In genomic region chr11:46367244-46367915, GRCh38 we compare ENCODE assay signal across 8 cellular contexts. TPM values are rescaled to one million over a fixed set of nuclear protein-coding genes. Genes with fewer than 3 reads are reported as not detected.
DNase-seq lines count a peak whose midpoint lies in the region; ATAC-seq and TF ChIP-seq lines count a peak whose summit lies in the region.

No MANE protein-coding gene starts in this region.

- H3K4me3 Mint-ChIP-seq in CD4-positive, alpha-beta T cell = no peak overlapping the region
- peak overlapping the region; percentile 37 to 38 for H3K4me3 Mint-ChIP-seq in effector memory CD8-positive, alpha-beta T cell
- H3K4me3 Mint-ChIP-seq in natural killer cell = peak overlapping the region; percentile 6

- peak overlapping the region in 1 of 2 donors; percentile 13 for H3K4me3 ChIP-seq in testis

- H3K9me3 ChIP-seq in CD4-positive, alpha-beta T cell (ENCODE audit: control insufficient read depth, low read length) = no peaks in the 10 kb centered on the region
- H3K9me3 ChIP-seq in testis = no peaks in the 10 kb centered on the region

- H3K4me1 ChIP-seq in testis = peaks cover 11% of the 10 kb centered on the region

- H3K4me1 Mint-ChIP-seq in CD4-positive, alpha-beta T cell (ENCODE audit: low read depth) = peaks cover 55% of the 10 kb centered on the region
- peaks cover 40 to 41% of the 10 kb centered on the region in 2 donors for H3K4me1 Mint-ChIP-seq in effector memory CD8-positive, alpha-beta T cell (ENCODE audit: low read depth in 2 of 2)
- peaks cover 33 to 61% of the 10 kb centered on the region in 2 donors for H3K4me1 Mint-ChIP-seq in natural killer cell

- intact Hi-C loops in CD4-positive, alpha-beta T cell (cut with DNase I, micrococcal nuclease) = loop anchor here (1.0 to 5.0 kb wide), 8 partner anchors 15 to 170 kb away; partner anchors contain the start of gene DGKZ (in 1 of the 2)
- intact Hi-C loops in natural killer cell (cut with micrococcal nuclease) (loop anchor here (1.0 kb wide), 2 partner anchors 15 to 20 kb away; partner anchors contain the start of gene DGKZ), testis (cut with DNase I; ENCODE audit: low total_unique reads) (no loop called here)

- H3K27me3 ChIP-seq in CD4-positive, alpha-beta T cell (ENCODE audit: control insufficient read depth, insufficient read depth, low read length) = no peaks in the 10 kb centered on the region
- no peaks in the 10 kb centered on the region for H3K27me3 ChIP-seq in testis

- CTCF ChIA-PET in CD4-positive, alpha-beta T cell (lab: Charles Lee) = interaction anchor here (0.7 to 5.3 kb wide), 6 partner anchors 9 to 124 kb away, joined by 3 to 34 read pairs (median 4); partner anchors contain the start of gene DGKZ

- H3K27ac Mint-ChIP-seq in CD4-positive, alpha-beta T cell = peak overlapping the region; percentile 49
- peak overlapping the region in 1 of 2 donors; percentile 79 for H3K27ac Mint-ChIP-seq in effector memory CD8-positive, alpha-beta T cell
- peak overlapping the region; percentile 23 to 57 for H3K27ac Mint-ChIP-seq in natural killer cell

- ATAC-seq in CD4-positive, alpha-beta T cell (ENCODE audit: poor library complexity) = peak; percentile 88
- ATAC-seq in GM21381 (IDR thresholded peaks at IDR 0.05; ENCODE audit: unreplicated experiment) (peak; percentile 74), natural killer cell (peak; percentile 80 to 87 (median 83))
- peak; percentile 92 for ATAC-seq in effector memory CD8-positive, alpha-beta T cell (replicated peaks)

- no peak overlapping the region for H3K27ac ChIP-seq in CD4-positive, alpha-beta T cell (ENCODE audit: low read depth, low read length)
- H3K27ac ChIP-seq in testis = no peak overlapping the region

- WGBS in testis, 2 donors = 29% methylated on average over 26 of the region's 32 CpGs; no CpG with 5 or more reads in 1 of the 2 donors

- TF ChIP-seq POLR2A in testis (IDR thresholded peaks at IDR 0.05) = no peak

- peak; percentile 62 to 84 (median 72) for DNase-seq in CD4-positive, alpha-beta T cell
- DNase-seq in MV-4-11 (lab: John Stamatoyannopoulos, UW) (peak; percentile 36), natural killer cell (peak; percentile 76), testis (peak; percentile 77), SIG-M5 (lab: John Stamatoyannopoulos, UW) (no peak)
- peak; percentile 44 to 62 for DNase-seq in activated CD8-positive, alpha-beta memory T cell treated with anti-CD3 and anti-CD28 coated beads for 1 hour (ENCODE audit: extremely low read depth in 1 of 2, low read depth in 1 of 2)
- DNase-seq in effector memory CD8-positive, alpha-beta T cell = peak; percentile 75 to 82 (median 77)

- peak; percentile 97 for TF ChIP-seq CTCF in CD4-positive, alpha-beta T cell (IDR thresholded peaks at IDR 0.05)
- TF ChIP-seq CTCF in natural killer cell (IDR thresholded peaks at IDR 0.05) (peak; percentile 98), testis (IDR thresholded peaks at IDR 0.05) (peak; percentile 80 to 95 (median 83))

- no peaks in the 10 kb centered on the region for H3K36me3 ChIP-seq in testis (ENCODE audit: low read depth, missing control alignments)

- H3K9me3 Mint-ChIP-seq in CD4-positive, alpha-beta T cell = no peaks in the 10 kb centered on the region
- no peaks in the 10 kb centered on the region for H3K9me3 Mint-ChIP-seq in effector memory CD8-positive, alpha-beta T cell
- H3K9me3 Mint-ChIP-seq in natural killer cell = no peaks in the 10 kb centered on the region

- peaks cover 69% of the 10 kb centered on the region for H3K36me3 Mint-ChIP-seq in CD4-positive, alpha-beta T cell (ENCODE audit: low read depth)
- peaks cover 61% of the 10 kb centered on the region for H3K36me3 Mint-ChIP-seq in effector memory CD8-positive, alpha-beta T cell (ENCODE audit: insufficient read depth)
- no peaks in the 10 kb centered on the region for H3K36me3 Mint-ChIP-seq in natural killer cell

- H3K27me3 Mint-ChIP-seq in CD4-positive, alpha-beta T cell = no peaks in the 10 kb centered on the region
- H3K27me3 Mint-ChIP-seq in effector memory CD8-positive, alpha-beta T cell = no peaks in the 10 kb centered on the region
- H3K27me3 Mint-ChIP-seq in natural killer cell (ENCODE audit: low read depth in 2 of 2) = no peaks in the 10 kb centered on the region

- POLR2A ChIA-PET in CD4-positive, alpha-beta T cell (lab: Charles Lee) = interaction anchor here (0.8 to 4.4 kb wide), 3 partner anchors 13 to 19 kb away, joined by 5 to 25 read pairs (median 11); partner anchors contain the start of gene DGKZ

RNA-seq across cellular contexts. Expression of gene MDK, which starts 14.1 kb away (rescaled TPM):
- 1 to 10 TPM; 5.5 to 6.5 TPM for total RNA-seq in CD4-positive, alpha-beta T cell
- 10 to 100 TPM in 1 of 3 donors, 1 to 10 TPM in 2; 4.5 to 10.6 (median 6.3) TPM for total RNA-seq in natural killer cell
- total RNA-seq in testis = 10 to 100 TPM; 14.4 to 14.5 TPM
- 51.5 TPM for polyA plus RNA-seq in testis (ENCODE audit: insufficient read depth, low read depth, low replicate concordance)

RNA-seq across cellular contexts. Expression of gene DGKZ, which starts 20.1 kb away (rescaled TPM):
- 100 to 1,000 TPM; 159 to 166 TPM for total RNA-seq in CD4-positive, alpha-beta T cell
- 100 to 1,000 TPM; 307 to 377 (median 350) TPM for total RNA-seq in natural killer cell
- 100 to 1,000 TPM in 1 of 2 donors, 10 to 100 TPM in 1; 67.2 to 104 TPM for total RNA-seq in testis
- polyA plus RNA-seq in testis (ENCODE audit: insufficient read depth, low read depth, low replicate concordance) = 33.8 TPM

RNA-seq across cellular contexts. Expression of gene CHRM4, which starts 24.2 kb away (rescaled TPM):
- total RNA-seq in CD4-positive, alpha-beta T cell = 1 to 10 TPM; 3.2 to 3.7 TPM
- total RNA-seq in natural killer cell = 1 to 10 TPM; 2.2 to 6.5 (median 3.7) TPM
- 10 to 100 TPM in 1 of 2 donors, 1 to 10 TPM in 1; 7.2 to 19.5 TPM for total RNA-seq in testis
- 13.5 TPM for polyA plus RNA-seq in testis (ENCODE audit: insufficient read depth, low read depth, low replicate concordance)
